ENCODE assay signal across 22 cellular contexts in genomic region chr3:134941820-134942219, GRCh38.
"Had no signal": no experiment of that assay in that cellular context is flagged by ENCODE, and none has a peak within 500 bp of the region (broad histone marks: within the 10 kb centered on the region; RNA-seq: fewer than 3 reads in every experiment).

No MANE protein-coding gene starts in this region.

- FAIRE-seq: astrocyte, TTC549 had no signal

- DNase-seq: activated CD4-positive, alpha-beta memory T cell treated with anti-CD3 and anti-CD28 coated beads for 36 hours; activated CD4-positive, alpha-beta T cell treated with anti-CD3 and anti-CD28 coated beads, Interleukin-2, amount 10 ng/mL, durations not matched to agents 7 days and 5 days; activated CD4-positive, CD25-positive, alpha-beta regulatory T cell; activated CD8-positive, alpha-beta memory T cell treated with anti-CD3 and anti-CD28 coated beads for 24 hours; activated effector memory CD4-positive, alpha-beta T cell treated with anti-CD3 and anti-CD28 coated beads, Interleukin-2, amount 50 U/mL, for 16 hours; activated naive CD4-positive, alpha-beta T cell treated with anti-CD3 and anti-CD28 coated beads for 36 hours; activated T-cell treated with anti-CD3 and anti-CD28 coated beads, Interleukin-2, amount 50 U/mL, for 4 hours; amygdala; MG63; MV-4-11; NCI-H1092 treated with DMSO at 0.1 percent for 48 hours; NCI-H1694 treated with DMSO at 0.1 percent for 48 hours; NCI-H2081; NCI-H2171; NCI-H226; NCI-H526; NCI-H82; SIG-M5; T-helper 2 cell; T1000 had no signal

- ATAC-seq: activated T-cell treated with anti-CD3 and anti-CD28 coated beads, Interleukin-2, amount 50 U/mL, for 4 hours had no signal
